ENCODE assay signal across 9 cellular contexts in genomic region chr21:46661211-46661625, GRCh38. TPM values are rescaled to one million over a fixed set of nuclear protein-coding genes. Genes with fewer than 3 reads are reported as not detected.
DNase-seq lines count a peak whose midpoint lies in the region; ATAC-seq and TF ChIP-seq lines count a peak whose summit lies in the region.
"Had no signal": no experiment of that assay in that cellular context is flagged by ENCODE, and none has a peak within 500 bp of the region (broad histone marks: within the 10 kb centered on the region; RNA-seq: fewer than 3 reads in every experiment).

No MANE protein-coding gene starts in this region.

- H3K27ac ChIP-seq in urinary bladder (ENCODE audit: low read depth): no peak overlapping the region

- H3K36me3 ChIP-seq in mucosa of descending colon (ENCODE audit: low read depth) (no peaks in the 10 kb centered on the region), urinary bladder (ENCODE audit: insufficient read depth) (no peaks in the 10 kb centered on the region)

- peaks cover 2% of the 10 kb centered on the region for H3K9me3 Mint-ChIP-seq in stimulated activated memory B cell treated with anti-CD40 and anti-IgM and Interleukin-4, amounts not matched to agents 10 μg/mL and 1 μg/mL and 100 μg/mL, for 72 hours

- H3K27me3 Mint-ChIP-seq in stimulated activated memory B cell treated with anti-CD40 and anti-IgM and Interleukin-4, amounts not matched to agents 10 μg/mL and 1 μg/mL and 100 μg/mL, for 72 hours: no peaks in the 10 kb centered on the region

- H3K4me3 Mint-ChIP-seq in stimulated activated memory B cell treated with anti-CD40 and anti-IgM and Interleukin-4, amounts not matched to agents 10 μg/mL and 1 μg/mL and 100 μg/mL, for 72 hours: no peak overlapping the region
- H3K4me3 Mint-ChIP-seq: dendritic cell treated with granulocyte-macrophage colony-stimulating factor and Interleukin-4, amounts not matched to agents 40 ng/mL and 50 ng/mL, for 4 days had no signal

- DNase-seq in stimulated activated CD4-positive, alpha-beta T cell treated with anti-CD3 and anti-CD28 coated beads, Interleukin-2, amount 100 ng/mL, for 48 hours: peak; percentile 47 to 59
- DNase-seq in stimulated activated CD4-positive, alpha-beta T cell treated with anti-CD3 and anti-CD28 coated beads, Interleukin-12 subunit alpha, Interleukin-12 subunit beta, amount 100 ng/mL, for 4 hours: no peak
- DNase-seq in activated CD4-positive, alpha-beta T cell treated with anti-CD3 and anti-CD28 coated beads, Interleukin-2, amount 50 U/mL, for 48 hours: peak; percentile 55 to 60
- DNase-seq in epithelial cell of esophagus (ENCODE audit: low read depth) (peak; percentile 69), mucosa of descending colon (peak; percentile 49 to 57 (median 51))

- H3K27ac Mint-ChIP-seq in stimulated activated memory B cell treated with anti-CD40 and anti-IgM and Interleukin-4, amounts not matched to agents 10 μg/mL and 1 μg/mL and 100 μg/mL, for 72 hours: no peak overlapping the region
- H3K27ac Mint-ChIP-seq: dendritic cell treated with granulocyte-macrophage colony-stimulating factor and Interleukin-4, amounts not matched to agents 40 ng/mL and 50 ng/mL, for 4 days had no signal

- intact Hi-C loops in mucosa of descending colon (cut with DNase I, micrococcal nuclease): no loop called here

- WGBS in urinary bladder: 13% methylated on average over 29 of the region's 29 CpGs

- ATAC-seq in mucosa of descending colon (peak; percentile 67), HG03460 (IDR thresholded peaks at IDR 0.05; ENCODE audit: unreplicated experiment) (no peak)
- ATAC-seq in stimulated activated memory B cell treated with anti-CD40 and anti-IgM and Interleukin-4, amounts not matched to agents 10 μg/mL and 1 μg/mL and 100 μg/mL, for 72 hours: no peak

- TF ChIP-seq CTCF in epithelial cell of esophagus (IDR thresholded peaks at IDR 0.05; ENCODE audit: insufficient read depth, low read depth, low read length, missing control alignments) (peak; percentile 65), mucosa of descending colon (IDR thresholded peaks at IDR 0.05) (no peak)

- no peaks in the 10 kb centered on the region for H3K9me3 ChIP-seq in mucosa of descending colon

- peaks cover 69% of the 10 kb centered on the region for H3K36me3 Mint-ChIP-seq in stimulated activated memory B cell treated with anti-CD40 and anti-IgM and Interleukin-4, amounts not matched to agents 10 μg/mL and 1 μg/mL and 100 μg/mL, for 72 hours

- H3K4me3 ChIP-seq in epithelial cell of esophagus (ENCODE audit: low read length): no peak overlapping the region
- H3K4me3 ChIP-seq in mucosa of descending colon: no peak overlapping the region
- peak overlapping the region; percentile 20 for H3K4me3 ChIP-seq in urinary bladder (ENCODE audit: low read depth, low read length)

- no peaks in the 10 kb centered on the region for H3K4me1 ChIP-seq in mucosa of descending colon (ENCODE audit: low read depth)
- no peaks in the 10 kb centered on the region for H3K4me1 ChIP-seq in urinary bladder (ENCODE audit: insufficient read depth)

- no peaks in the 10 kb centered on the region for H3K4me1 Mint-ChIP-seq in stimulated activated memory B cell treated with anti-CD40 and anti-IgM and Interleukin-4, amounts not matched to agents 10 μg/mL and 1 μg/mL and 100 μg/mL, for 72 hours

RNA-seq across cellular contexts. Expression of gene PRMT2, which starts 25.7 kb away (rescaled TPM):
- total RNA-seq in mucosa of descending colon: 100 to 1,000 TPM in 1 of 3 donors, 10 to 100 TPM in 2; 62.7 to 122 (median 71.1) TPM
- total RNA-seq in urinary bladder: 122 TPM
- 145 TPM for polyA plus RNA-seq in urinary bladder

RNA-seq across cellular contexts. Expression of gene S100B, which starts 56.3 kb away (rescaled TPM):
- total RNA-seq in mucosa of descending colon: 10 to 100 TPM in 1 of 3 donors, 1 to 10 TPM in 2; 2.2 to 42.2 (median 6.4) TPM
- 31.9 TPM for total RNA-seq in urinary bladder
- polyA plus RNA-seq in urinary bladder: 12.4 TPM
